Comparison of ENCODE assay signal across 24 cellular contexts in genomic region chr7:8353991-8354390, GRCh38.
"Had no signal": no experiment of that assay in that cellular context is flagged by ENCODE, and none has a peak within 500 bp of the region (broad histone marks: within the 10 kb centered on the region; RNA-seq: fewer than 3 reads in every experiment).

No MANE protein-coding gene starts in this region.

- H3K9me3 ChIP-seq: gastroesophageal sphincter, sigmoid colon, uterus had no signal

- H3K9ac ChIP-seq: neural progenitor cell had no signal

- H3K27me3 ChIP-seq: gastroesophageal sphincter, neural progenitor cell, sigmoid colon, uterus had no signal

- H3K27ac ChIP-seq: coronary artery, gastroesophageal sphincter, neural progenitor cell, sigmoid colon, uterus had no signal

- H2AFZ ChIP-seq: neural progenitor cell had no signal

- ATAC-seq: activated naive CD8-positive, alpha-beta T cell treated with anti-CD3 and anti-CD28 coated beads, Interleukin-2, amount 50 U/mL, for 24 hours; gastroesophageal sphincter; left ventricle myocardium superior; naive thymus-derived CD8-positive, alpha-beta T cell; stimulated activated memory B cell treated with anti-CD40 and anti-IgM and Interleukin-4, amounts not matched to agents 10 μg/mL and 1 μg/mL and 100 μg/mL, for 72 hours had no signal

- H3K36me3 ChIP-seq: gastroesophageal sphincter, neural progenitor cell, sigmoid colon, uterus had no signal

- H3K4me1 ChIP-seq: gastroesophageal sphincter, neural progenitor cell, sigmoid colon, uterus had no signal

- H3K4me3 ChIP-seq: coronary artery, gastroesophageal sphincter, neural progenitor cell, sigmoid colon, smooth muscle cell, uterus had no signal

- DNase-seq: activated CD4-positive, alpha-beta memory T cell treated with anti-CD3 and anti-CD28 coated beads for 36 hours; activated CD4-positive, alpha-beta T cell treated with anti-CD3 and anti-CD28 coated beads for 4 hours; activated CD4-positive, CD25-positive, alpha-beta regulatory T cell; activated effector memory CD4-positive, alpha-beta T cell treated with Interleukin-2 at 50 U/mL for 16 hours; activated naive CD4-positive, alpha-beta T cell treated with anti-CD3 and anti-CD28 coated beads, Interleukin-2, amount 10 ng/mL, durations not matched to agents 7 days and 5 days; activated naive CD8-positive, alpha-beta T cell treated with anti-CD3 and anti-CD28 coated beads, Interleukin-2, amount 50 U/mL, for 24 hours; activated T-cell treated with anti-CD3 and anti-CD28 coated beads, Interleukin-2, amount 50 U/mL, for 48 hours; cerebellar nuclear complex; endodermal cell; head of caudate nucleus; hypothalamus; left ventricle myocardium superior; mammary epithelial cell; naive thymus-derived CD8-positive, alpha-beta T cell; retina; sigmoid colon; stimulated activated CD4-positive, alpha-beta T cell treated with anti-CD3 and anti-CD28 coated beads, Interleukin-15, amount 100 ng/mL, for 24 hours; trophoblast cell; uterus had no signal

- H3K4me2 ChIP-seq: neural progenitor cell, smooth muscle cell had no signal
